Comparison of ENCODE assay signal across 8 cellular contexts in the genomic region with DNA sequence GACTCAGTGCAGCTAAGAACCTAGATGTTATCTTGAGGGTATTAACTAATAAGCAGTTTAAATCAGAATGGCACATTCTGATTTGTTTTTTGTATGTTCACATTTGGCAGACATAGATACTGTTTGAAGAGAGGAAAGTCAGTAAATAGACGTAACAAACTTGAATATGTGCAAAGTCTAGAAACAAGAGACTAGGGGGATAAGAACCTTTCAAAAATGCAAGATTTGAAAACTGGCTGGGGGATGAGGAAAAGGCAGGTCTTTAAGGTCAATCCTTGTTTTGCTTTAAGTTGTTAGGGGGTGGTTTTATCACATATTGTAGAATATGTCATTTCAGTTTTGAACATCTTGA.
A peak's percentile ranks its signal among the peaks of the same experiment; 100 is the strongest.
DNase-seq lines count a peak whose midpoint lies in the region; TF ChIP-seq lines count a peak whose summit lies in the region.
"Not testable (repeated sequence)": the region's sequence is repeated elsewhere in the genome, so short reads cannot be mapped to it uniquely, and the experiment has no call there.

No MANE protein-coding gene starts in this region.

- H2AFZ ChIP-seq in neural progenitor cell (replicated peaks) = not testable (repeated sequence)

- not testable (repeated sequence) for H3K9me3 Mint-ChIP-seq in T-helper 1 cell treated with Interleukin-12 subunit alpha and Interleukin-12 subunit beta and Interleukin-4 antibody, amounts not matched to agents 30 μg/mL and 1 μg/mL, for 36 hours; activated T-helper 2 cell treated with anti-CD3 and anti-CD28 coated beads, Interferon-gamma antibody, Interleukin-2, Interleukin-4, amounts not matched to agents 10 μg/mL and 5 μg/mL and 100 μg/mL, durations not matched to agents 14 hours and 24 hours and 36 hours; dendritic cell treated with granulocyte-macrophage colony-stimulating factor and Interleukin-4, amounts not matched to agents 40 ng/mL and 50 ng/mL, for 4 days; neural progenitor cell

- not testable (repeated sequence) for H3K9me3 ChIP-seq in BLaER1 treated with 17β-estradiol and CSF1 and Interleukin-3, amounts not matched to agents 10 nM and 100 nM (replicated peaks in 1 of 11); MG63; iPS-18a (ENCODE audit: control insufficient read depth, low read depth, low read length); neural progenitor cell (ENCODE audit: low read depth); stomach smooth muscle (ENCODE audit: control insufficient read depth in 2 of 2, low read length in 2 of 2)

- not testable (repeated sequence) for H3K27ac Mint-ChIP-seq in T-helper 1 cell treated with Interleukin-12 subunit alpha and Interleukin-12 subunit beta and Interleukin-4 antibody, amounts not matched to agents 30 μg/mL and 1 μg/mL, for 36 hours; activated T-helper 2 cell treated with anti-CD3 and anti-CD28 coated beads, Interferon-gamma antibody, Interleukin-2, Interleukin-4, amounts not matched to agents 10 μg/mL and 5 μg/mL and 100 μg/mL, durations not matched to agents 14 hours and 24 hours and 36 hours; dendritic cell treated with granulocyte-macrophage colony-stimulating factor and Interleukin-4, amounts not matched to agents 40 ng/mL and 50 ng/mL, for 4 days; neural progenitor cell

- not testable (repeated sequence) for TF ChIP-seq CTCF in neural progenitor cell (IDR thresholded peaks at IDR 0.05)

- not testable (repeated sequence) for H3K36me3 Mint-ChIP-seq in T-helper 1 cell treated with Interleukin-12 subunit alpha and Interleukin-12 subunit beta and Interleukin-4 antibody, amounts not matched to agents 30 μg/mL and 1 μg/mL, for 36 hours (ENCODE audit: low read depth); activated T-helper 2 cell treated with anti-CD3 and anti-CD28 coated beads, Interferon-gamma antibody, Interleukin-2, Interleukin-4, amounts not matched to agents 10 μg/mL and 5 μg/mL and 100 μg/mL, durations not matched to agents 14 hours and 24 hours and 36 hours (ENCODE audit: low read depth); dendritic cell treated with granulocyte-macrophage colony-stimulating factor and Interleukin-4, amounts not matched to agents 40 ng/mL and 50 ng/mL, for 4 days (ENCODE audit: low read depth); neural progenitor cell

- not testable (repeated sequence) for H3K79me2 ChIP-seq in neural progenitor cell (ENCODE audit: low read depth)

- H3K4me2 ChIP-seq in BLaER1 treated with 17β-estradiol and CSF1 and Interleukin-3, amounts not matched to agents 10 nM and 100 nM = peak overlapping the region in 10 of 11 experiments; percentile 66 to 99 (median 92); a peak in 16 of 22 replicates
- H3K4me2 ChIP-seq in neural progenitor cell = peak overlapping the region; percentile 78

- not testable (repeated sequence) for H3F3A ChIP-seq in neural progenitor cell (ENCODE audit: low read depth)

- H3K27ac ChIP-seq in BLaER1 treated with 17β-estradiol and CSF1 and Interleukin-3, amounts not matched to agents 10 nM and 100 nM; iPS-18a (ENCODE audit: low read length); neural progenitor cell; stomach smooth muscle (ENCODE audit: low read length): not testable (repeated sequence)

- peak overlapping the region; percentile 56 for H3K4me3 Mint-ChIP-seq in T-helper 1 cell treated with Interleukin-12 subunit alpha and Interleukin-12 subunit beta and Interleukin-4 antibody, amounts not matched to agents 30 μg/mL and 1 μg/mL, for 36 hours
- H3K4me3 Mint-ChIP-seq in activated T-helper 2 cell treated with anti-CD3 and anti-CD28 coated beads, Interferon-gamma antibody, Interleukin-2, Interleukin-4, amounts not matched to agents 10 μg/mL and 5 μg/mL and 100 μg/mL, durations not matched to agents 14 hours and 24 hours and 36 hours (ENCODE audit: low read depth) = peak overlapping the region; percentile 56
- peak overlapping the region; percentile 71 for H3K4me3 Mint-ChIP-seq in dendritic cell treated with granulocyte-macrophage colony-stimulating factor and Interleukin-4, amounts not matched to agents 40 ng/mL and 50 ng/mL, for 4 days
- peak overlapping the region; percentile 86 for H3K4me3 Mint-ChIP-seq in neural progenitor cell

- peaks cover 0 to 20% (median 11%) of the 10 kb centered on the region in 11 experiments; a peak in 15 of 22 replicates for H4K20me1 ChIP-seq in BLaER1 treated with 17β-estradiol and CSF1 and Interleukin-3, amounts not matched to agents 10 nM and 100 nM
- peaks cover 10% of the 10 kb centered on the region for H4K20me1 ChIP-seq in neural progenitor cell (ENCODE audit: low read depth)

- peaks cover 34 to 53% (median 47%) of the 10 kb centered on the region in 11 experiments for H3K27me3 ChIP-seq in BLaER1 treated with 17β-estradiol and CSF1 and Interleukin-3, amounts not matched to agents 10 nM and 100 nM
- H3K27me3 ChIP-seq in MG63 (peaks cover 32% of the 10 kb centered on the region), iPS-18a (ENCODE audit: control insufficient read depth, insufficient read depth, low read length) (peaks cover 34% of the 10 kb centered on the region), neural progenitor cell (peaks cover 59% of the 10 kb centered on the region), stomach smooth muscle (ENCODE audit: control insufficient read depth in 1 of 2, insufficient read depth in 2 of 2, low read length in 2 of 2) (peaks cover 8 to 24% of the 10 kb centered on the region in 2 donors)

- H3K27me3 Mint-ChIP-seq in T-helper 1 cell treated with Interleukin-12 subunit alpha and Interleukin-12 subunit beta and Interleukin-4 antibody, amounts not matched to agents 30 μg/mL and 1 μg/mL, for 36 hours (ENCODE audit: low read depth) = peaks cover 34% of the 10 kb centered on the region
- H3K27me3 Mint-ChIP-seq in activated T-helper 2 cell treated with anti-CD3 and anti-CD28 coated beads, Interferon-gamma antibody, Interleukin-2, Interleukin-4, amounts not matched to agents 10 μg/mL and 5 μg/mL and 100 μg/mL, durations not matched to agents 14 hours and 24 hours and 36 hours (ENCODE audit: low read depth) = peaks cover 28% of the 10 kb centered on the region
- H3K27me3 Mint-ChIP-seq in dendritic cell treated with granulocyte-macrophage colony-stimulating factor and Interleukin-4, amounts not matched to agents 40 ng/mL and 50 ng/mL, for 4 days = peaks cover 30% of the 10 kb centered on the region
- peaks cover 17% of the 10 kb centered on the region for H3K27me3 Mint-ChIP-seq in neural progenitor cell (ENCODE audit: insufficient read depth, low read depth)

- peak overlapping the region in 6 of 10 experiments; percentile 54 to 70 (median 68); a peak in 12 of 20 replicates for H3K4me3 ChIP-seq in BLaER1 treated with 17β-estradiol and CSF1 and Interleukin-3, amounts not matched to agents 10 nM and 100 nM
- H3K4me3 ChIP-seq in MG63 (peak overlapping the region; percentile 51), iPS-18a (ENCODE audit: low read length) (peak overlapping the region; percentile 54), neural progenitor cell (peak overlapping the region; percentile 49), stomach smooth muscle (ENCODE audit: low read length in 2 of 2) (peak overlapping the region; percentile 22 to 58)

- H3K4me1 Mint-ChIP-seq in T-helper 1 cell treated with Interleukin-12 subunit alpha and Interleukin-12 subunit beta and Interleukin-4 antibody, amounts not matched to agents 30 μg/mL and 1 μg/mL, for 36 hours (ENCODE audit: low read depth); activated T-helper 2 cell treated with anti-CD3 and anti-CD28 coated beads, Interferon-gamma antibody, Interleukin-2, Interleukin-4, amounts not matched to agents 10 μg/mL and 5 μg/mL and 100 μg/mL, durations not matched to agents 14 hours and 24 hours and 36 hours (ENCODE audit: low read depth); dendritic cell treated with granulocyte-macrophage colony-stimulating factor and Interleukin-4, amounts not matched to agents 40 ng/mL and 50 ng/mL, for 4 days (ENCODE audit: low read depth); neural progenitor cell: not testable (repeated sequence)

- DNase-seq in MG63; activated T-helper 2 cell treated with anti-CD3 and anti-CD28 coated beads, Interferon-gamma antibody, Interleukin-2, Interleukin-4, amounts not matched to agents 10 μg/mL and 5 μg/mL and 100 μg/mL, durations not matched to agents 14 hours and 24 hours and 36 hours (ENCODE audit: low spot score); neural progenitor cell (ENCODE audit: low spot score): not testable (repeated sequence)

- peaks cover 0 to 11% (median 8%) of the 10 kb centered on the region in 10 experiments; a peak in 12 of 20 replicates for H3K4me1 ChIP-seq in BLaER1 treated with 17β-estradiol and CSF1 and Interleukin-3, amounts not matched to agents 10 nM and 100 nM
- not testable (repeated sequence) for H3K4me1 ChIP-seq in iPS-18a (ENCODE audit: control insufficient read depth, low read depth, low read length); neural progenitor cell; stomach smooth muscle (ENCODE audit: control insufficient read depth, insufficient read depth, low read length)

- intact Hi-C loops in activated T-helper 2 cell treated with anti-CD3 and anti-CD28 coated beads, Interferon-gamma antibody, Interleukin-2, Interleukin-4, amounts not matched to agents 10 μg/mL and 5 μg/mL and 100 μg/mL, durations not matched to agents 14 hours and 24 hours and 36 hours (cut with micrococcal nuclease); dendritic cell treated with granulocyte-macrophage colony-stimulating factor and Interleukin-4, amounts not matched to agents 40 ng/mL and 50 ng/mL, for 4 days (cut with micrococcal nuclease): not testable (repeated sequence)

- H3K36me3 ChIP-seq in BLaER1 treated with 17β-estradiol and CSF1 and Interleukin-3, amounts not matched to agents 10 nM and 100 nM; MG63; iPS-18a (ENCODE audit: control insufficient read depth, low read depth, low read length); neural progenitor cell; stomach smooth muscle (ENCODE audit: control insufficient read depth in 2 of 2, insufficient read depth in 2 of 2, low read length in 2 of 2): not testable (repeated sequence)

- H3K9ac ChIP-seq in BLaER1 treated with 17β-estradiol and CSF1 and Interleukin-3, amounts not matched to agents 10 nM and 100 nM = peak overlapping the region in 2 of 11 experiments; percentile 67 to 75; a peak in 4 of 22 replicates
- not testable (repeated sequence) for H3K9ac ChIP-seq in iPS-18a (ENCODE audit: low read length); neural progenitor cell; stomach smooth muscle (ENCODE audit: low read length in 2 of 2)
